ENCODE assay signal across 8 cellular contexts in the genomic region with DNA sequence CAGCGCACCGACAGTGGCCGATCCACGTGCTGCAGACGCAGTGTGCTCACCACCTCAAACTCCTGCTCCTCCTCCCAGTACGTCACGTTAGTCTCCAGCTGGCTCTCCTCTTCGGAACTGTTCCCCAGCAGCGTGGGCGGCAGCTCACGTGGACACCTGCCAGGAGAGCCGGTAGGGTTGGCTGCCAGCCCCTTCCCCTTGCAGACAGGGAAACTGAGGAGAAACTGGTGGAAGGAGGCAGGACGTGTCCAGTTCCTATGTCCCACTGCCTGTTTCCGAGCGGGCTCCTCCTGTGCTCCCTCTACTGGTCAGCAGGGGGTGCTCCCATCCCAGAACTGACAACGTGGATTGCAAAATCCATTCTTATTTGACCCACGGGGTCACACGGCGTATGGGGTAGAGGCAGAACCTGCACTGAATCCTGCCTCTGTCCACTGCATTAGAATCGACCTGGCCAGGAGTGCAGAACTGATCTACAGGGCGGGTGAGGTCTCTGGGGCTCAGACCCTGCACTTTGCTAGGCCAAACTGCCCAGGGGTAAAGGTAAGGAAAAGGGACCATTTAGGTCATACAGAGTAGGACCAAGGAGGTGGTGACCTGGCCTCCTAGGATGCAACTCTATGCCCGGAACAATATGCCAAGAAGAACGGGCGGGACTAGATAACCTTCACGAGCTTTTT. TPM values are rescaled to one million over a fixed set of nuclear protein-coding genes. Genes with fewer than 3 reads are reported as not detected.
DNase-seq lines count a peak whose midpoint lies in the region; ATAC-seq, FAIRE-seq and TF ChIP-seq lines count a peak whose summit lies in the region.

No MANE protein-coding gene starts in this region.

- no peak for TF ChIP-seq EP300 in Ishikawa (IDR thresholded peaks at IDR 0.05; ENCODE audit: borderline replicate concordance)

- H3K27ac ChIP-seq in breast epithelium (peak overlapping the region; percentile 17 to 61), kidney (ENCODE audit: low read depth in 2 of 2, low read length in 2 of 2) (peak overlapping the region; percentile 10 to 11)

- no peak for ATAC-seq in GM21786 (IDR thresholded peaks at IDR 0.05; ENCODE audit: unreplicated experiment)

- intact Hi-C loops in breast epithelium (cut with DNase I; ENCODE audit: low total_unique reads) (no loop called here), kidney (cut with DNase I) (no loop called here)

- no peaks in the 10 kb centered on the region for H3K4me1 ChIP-seq in breast epithelium
- H3K4me1 ChIP-seq in kidney (ENCODE audit: control insufficient read depth in 1 of 2, insufficient read depth in 1 of 2, low read depth in 1 of 2, low read length in 2 of 2) = peaks cover 7 to 14% of the 10 kb centered on the region in 2 donors

- TF ChIP-seq POLR2A in breast epithelium (IDR thresholded peaks at IDR 0.05) = no peak

- TF ChIP-seq CTCF in GM12873 (IDR thresholded peaks at IDR 0.05; ENCODE audit: insufficient read depth, low read depth, low read length, missing control alignments) = peak; percentile 95
- TF ChIP-seq CTCF in breast epithelium (IDR thresholded peaks at IDR 0.05) = peak; percentile 75 to 92 (median 90)
- TF ChIP-seq CTCF in kidney (IDR thresholded peaks at IDR 0.05; ENCODE audit: borderline replicate concordance, extremely low read depth, insufficient read depth) = peak; percentile 93

- no peak for FAIRE-seq in kidney (lab: Jason Lieb, UNC)

- peak overlapping the region in 1 of 2 donors; percentile 19 for H3K9ac ChIP-seq in kidney (ENCODE audit: low read length in 2 of 2)

- H3K27me3 ChIP-seq in breast epithelium = no peaks in the 10 kb centered on the region

- in situ Hi-C loops in ACHN (cut with HindIII; ENCODE audit: low pct_ligation_motif_present, low pct_unique_long_range_greater_than_20kb, low sequenced_read_pairs) = no loop called here

- DNase-seq in ACHN (peak; percentile 64), T1000 (lab: John Stamatoyannopoulos, UW) (peak; percentile 38), breast epithelium (ENCODE audit: low spot score in 2 of 2) (peak; percentile 44 to 72), kidney (peak; percentile 86)
- peak; percentile 68 for DNase-seq in stimulated activated CD4-positive, alpha-beta T cell treated with anti-CD3 and anti-CD28 coated beads, Interleukin-15, amount 100 ng/mL, for 24 hours

- H3K9me3 ChIP-seq in breast epithelium (no peaks in the 10 kb centered on the region), kidney (ENCODE audit: control insufficient read depth in 1 of 2, low read length in 2 of 2) (no peaks in the 10 kb centered on the region)

- peak overlapping the region in 2 of 3 donors; percentile 35 to 55 for H3K4me3 ChIP-seq in breast epithelium
- H3K4me3 ChIP-seq in kidney (ENCODE audit: low read length in 2 of 2) = peak overlapping the region in 1 of 2 donors; percentile 23

- peak; percentile 89 for TF ChIP-seq RAD21 in Ishikawa (IDR thresholded peaks at IDR 0.05; ENCODE audit: low read depth)

- no peaks in the 10 kb centered on the region for H3K36me3 ChIP-seq in breast epithelium
- peaks cover 6 to 19% of the 10 kb centered on the region in 2 donors for H3K36me3 ChIP-seq in kidney (ENCODE audit: control insufficient read depth in 1 of 2, insufficient read depth in 2 of 2, low read length in 2 of 2)

TF ChIP-seq in Ishikawa, 13 proteins besides CTCF, POLR2A, EP300 and RAD21:
- TF ChIP-seq TCF12 (IDR thresholded peaks at IDR 0.05; ENCODE audit: low read depth) = no peak; the same call in 1 of the 2 replicates
- no peak for TF ChIP-seq TEAD4 (IDR thresholded peaks at IDR 0.05)
- TF ChIP-seq YY1 (IDR thresholded peaks at IDR 0.05; ENCODE audit: low read depth) = no peak
- TF ChIP-seq EGR1 (IDR thresholded peaks at IDR 0.05) = peak; percentile 69
- TF ChIP-seq TAF1 (IDR thresholded peaks at IDR 0.05; ENCODE audit: low read depth) = no peak
- TF ChIP-seq MAX (IDR thresholded peaks at IDR 0.05) = peak; percentile 89
- peak; percentile 96 for TF ChIP-seq CEBPB (IDR thresholded peaks at IDR 0.05)
- peak; percentile 4; the same call in 1 of the 2 replicates for TF ChIP-seq USF1 (IDR thresholded peaks at IDR 0.05)
- TF ChIP-seq ZBTB7A (IDR thresholded peaks at IDR 0.05; ENCODE audit: low read depth) = no peak
- no peak for TF ChIP-seq NFIC (IDR thresholded peaks at IDR 0.05)
- TF ChIP-seq REST (IDR thresholded peaks at IDR 0.05; ENCODE audit: low read depth) = no peak
- TF ChIP-seq CREB1 (IDR thresholded peaks at IDR 0.05; ENCODE audit: low read depth) = no peak
- TF ChIP-seq FOXM1 (IDR thresholded peaks at IDR 0.05; ENCODE audit: borderline replicate concordance, low read depth) = no peak

RNA-seq across cellular contexts. Expression of gene PDGFRB, which starts 25.7 kb away (rescaled TPM):
- total RNA-seq in breast epithelium = 100 to 1,000 TPM in 2 of 3 donors, 10 to 100 TPM in 1; 53.7 to 243 (median 146) TPM
- total RNA-seq in kidney = 104 TPM
- polyA plus RNA-seq in kidney (ENCODE audit: insufficient read depth, low read depth, low replicate concordance) = 50.4 TPM

RNA-seq across cellular contexts. Expression of gene CDX1, which starts 36.6 kb away (rescaled TPM):
- total RNA-seq in breast epithelium (1 to 10 TPM in 1 of 3 donors, not detected in 2; 1.3 TPM), kidney (not detected)
- 0.39 TPM for polyA plus RNA-seq in kidney (ENCODE audit: insufficient read depth, low read depth, low replicate concordance)

RNA-seq across cellular contexts. Expression of gene CSF1R, which starts 43.6 kb away (rescaled TPM):
- total RNA-seq in breast epithelium (10 to 100 TPM; 11.5 to 79.0 (median 24.1) TPM), kidney (55.8 TPM)
- polyA plus RNA-seq in kidney (ENCODE audit: insufficient read depth, low read depth, low replicate concordance) = 7.5 TPM

RNA-seq across cellular contexts. Expression of gene SLC6A7, which starts 59.9 kb away (rescaled TPM):
- total RNA-seq in breast epithelium = under 1 TPM in 2 of 3 donors, not detected in 1; 0.15 to 0.16 TPM
- total RNA-seq in kidney = not detected
- polyA plus RNA-seq in kidney (ENCODE audit: insufficient read depth, low read depth, low replicate concordance) = not detected
